Comparison of ENCODE assay signal across 27 cellular contexts in the genomic region with DNA sequence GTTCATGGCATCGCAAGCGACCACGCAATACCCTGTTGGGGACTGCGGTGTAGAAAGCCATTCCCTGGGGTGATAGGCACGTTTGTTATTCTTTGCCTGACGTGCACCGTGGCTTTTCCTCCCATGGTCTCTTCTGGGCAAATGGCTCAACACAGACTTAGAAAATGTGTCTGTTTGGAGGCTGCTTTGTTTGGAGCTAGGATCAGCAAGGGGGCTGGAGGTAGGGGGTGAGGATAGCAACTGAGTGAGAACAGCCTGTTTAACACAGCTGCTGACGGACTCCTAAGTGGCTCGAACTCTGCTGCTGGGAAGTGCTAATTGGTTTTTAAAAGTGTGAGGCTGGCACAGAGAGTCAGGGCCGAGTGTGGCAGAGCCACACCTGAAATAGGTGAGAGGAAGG. TPM values are rescaled to one million over a fixed set of nuclear protein-coding genes. Genes with fewer than 3 reads are reported as not detected.
"Had no signal": no experiment of that assay in that cellular context is flagged by ENCODE, and none has a peak within 500 bp of the region (broad histone marks: within the 10 kb centered on the region; RNA-seq: fewer than 3 reads in every experiment).

No MANE protein-coding gene starts in this region.

- H3K4me1 ChIP-seq: SJSA1 had no signal

- H3K27me3 ChIP-seq: adrenal gland, SJSA1 had no signal

- H3K27me3 Mint-ChIP-seq: activated CD8-positive, alpha-beta memory T cell treated with anti-CD3 and anti-CD28 coated beads, Interleukin-2, amount 10 ng/mL, durations not matched to agents 7 days and 5 days; activated naive CD4-positive, alpha-beta T cell treated with anti-CD3 and anti-CD28 coated beads, Interleukin-2, amount 10 ng/mL, durations not matched to agents 7 days and 5 days; activated naive CD8-positive, alpha-beta T cell treated with anti-CD3 and anti-CD28 coated beads, Interleukin-2, amount 10 ng/mL, durations not matched to agents 7 days and 5 days; activated T-helper 17 cell treated with anti-CD3 and anti-CD28 coated beads, Interleukin-2, amount 50 U/mL, for 72 hours had no signal

- H3K9me3 ChIP-seq: adrenal gland, SJSA1 had no signal

- H3K4me3 ChIP-seq: adrenal gland, SJSA1 had no signal

- H3K27ac Mint-ChIP-seq: activated CD8-positive, alpha-beta memory T cell treated with anti-CD3 and anti-CD28 coated beads, Interleukin-2, amount 10 ng/mL, durations not matched to agents 7 days and 5 days; activated naive CD4-positive, alpha-beta T cell treated with anti-CD3 and anti-CD28 coated beads, Interleukin-2, amount 10 ng/mL, durations not matched to agents 7 days and 5 days; activated naive CD8-positive, alpha-beta T cell treated with anti-CD3 and anti-CD28 coated beads, Interleukin-2, amount 10 ng/mL, durations not matched to agents 7 days and 5 days; activated T-helper 17 cell treated with anti-CD3 and anti-CD28 coated beads, Interleukin-2, amount 50 U/mL, for 72 hours; WTC11 had no signal

- H3K4me1 Mint-ChIP-seq: activated CD8-positive, alpha-beta memory T cell treated with anti-CD3 and anti-CD28 coated beads, Interleukin-2, amount 10 ng/mL, durations not matched to agents 7 days and 5 days; activated naive CD4-positive, alpha-beta T cell treated with anti-CD3 and anti-CD28 coated beads, Interleukin-2, amount 10 ng/mL, durations not matched to agents 7 days and 5 days; activated naive CD8-positive, alpha-beta T cell treated with anti-CD3 and anti-CD28 coated beads, Interleukin-2, amount 10 ng/mL, durations not matched to agents 7 days and 5 days; activated T-helper 17 cell treated with anti-CD3 and anti-CD28 coated beads, Interleukin-2, amount 50 U/mL, for 72 hours; WTC11 had no signal

- H3K9me3 Mint-ChIP-seq: activated naive CD4-positive, alpha-beta T cell treated with anti-CD3 and anti-CD28 coated beads, Interleukin-2, amount 10 ng/mL, durations not matched to agents 7 days and 5 days; activated naive CD8-positive, alpha-beta T cell treated with anti-CD3 and anti-CD28 coated beads, Interleukin-2, amount 10 ng/mL, durations not matched to agents 7 days and 5 days; activated T-helper 17 cell treated with anti-CD3 and anti-CD28 coated beads, Interleukin-2, amount 50 U/mL, for 72 hours; WTC11 had no signal

- H3K4me3 Mint-ChIP-seq: activated CD8-positive, alpha-beta memory T cell treated with anti-CD3 and anti-CD28 coated beads, Interleukin-2, amount 10 ng/mL, durations not matched to agents 7 days and 5 days; activated naive CD4-positive, alpha-beta T cell treated with anti-CD3 and anti-CD28 coated beads, Interleukin-2, amount 10 ng/mL, durations not matched to agents 7 days and 5 days; activated naive CD8-positive, alpha-beta T cell treated with anti-CD3 and anti-CD28 coated beads, Interleukin-2, amount 10 ng/mL, durations not matched to agents 7 days and 5 days; activated T-helper 17 cell treated with anti-CD3 and anti-CD28 coated beads, Interleukin-2, amount 50 U/mL, for 72 hours; WTC11 had no signal

- DNase-seq: activated CD4-positive, alpha-beta T cell treated with anti-CD3 and anti-CD28 coated beads for 48 hours; activated CD4-positive, alpha-beta T cell treated with anti-CD3 and anti-CD28 coated beads, Interleukin-2, amount 50 U/mL, for 4 hours; activated CD4-positive, CD25-positive, alpha-beta regulatory T cell treated with anti-CD3 and anti-CD28 coated beads, Interleukin-2, amount 50 U/mL, for 72 hours; activated CD8-positive, alpha-beta memory T cell treated with anti-CD3 and anti-CD28 coated beads, Interleukin-2, amount 10 ng/mL, durations not matched to agents 7 days and 5 days; activated gamma-delta T cell; activated naive CD4-positive, alpha-beta T cell treated with anti-CD3 and anti-CD28 coated beads, Interleukin-2, amount 10 ng/mL, durations not matched to agents 7 days and 5 days; activated naive CD8-positive, alpha-beta T cell treated with anti-CD3 and anti-CD28 coated beads, Interleukin-2, amount 10 ng/mL, durations not matched to agents 7 days and 5 days; activated T-cell treated with anti-CD3 and anti-CD28 coated beads, Interleukin-2, amount 50 U/mL, for 48 hours; adrenal gland; anterior cingulate cortex; central memory CD4-positive, alpha-beta T cell; KG1; NCI-H1092; NCI-H1417; NCI-H1930; NCI-H510A treated with DMSO at 0.1 percent for 48 hours; NCI-H69; NK-92 treated with Interleukin-12 subunit alpha and Interleukin-12 subunit beta, amount 100 ng/mL, for 24 hours; PC-3; SHP77; SW 1271; T-helper 9 cell had no signal

- H3K27ac ChIP-seq: adrenal gland, SJSA1 had no signal

RNA-seq across cellular contexts. Expression of gene CHRM4, which starts 16.1 kb away (rescaled TPM):
- total RNA-seq: bronchial epithelial cell, MCF 10A, PC-3 had no signal
